In genomic region chr19:4042731-4043082, GRCh38 we compare ENCODE assay signal across 15 cellular contexts. TPM values are rescaled to one million over a fixed set of nuclear protein-coding genes. Genes with fewer than 3 reads are reported as not detected.
A peak's percentile ranks its signal among the peaks of the same experiment; 100 is the strongest.
DNase-seq lines count a peak whose midpoint lies in the region; ATAC-seq and TF ChIP-seq lines count a peak whose summit lies in the region.
"Had no signal": no experiment of that assay in that cellular context is flagged by ENCODE, and none has a peak within 500 bp of the region (broad histone marks: within the 10 kb centered on the region; RNA-seq: fewer than 3 reads in every experiment).

No MANE protein-coding gene starts in this region.

- H3K4me1 ChIP-seq in BE2C = no peaks in the 10 kb centered on the region
- H3K4me1 ChIP-seq in right cardiac atrium (ENCODE audit: control insufficient read depth, insufficient read depth, low read length) = no peaks in the 10 kb centered on the region
- H3K4me1 ChIP-seq in psoas muscle = no peaks in the 10 kb centered on the region
- H3K4me1 ChIP-seq: adrenal gland had no signal

- no peaks in the 10 kb centered on the region for H3K27me3 ChIP-seq in BE2C
- H3K27me3 ChIP-seq in right cardiac atrium (ENCODE audit: control insufficient read depth, insufficient read depth) = no peaks in the 10 kb centered on the region
- no peaks in the 10 kb centered on the region for H3K27me3 ChIP-seq in psoas muscle (ENCODE audit: insufficient read depth in 3 of 3, low read length in 2 of 3)
- H3K27me3 ChIP-seq: adrenal gland had no signal

- ATAC-seq in right cardiac atrium (peak; percentile 12 to 32), psoas muscle (peak; percentile 12 to 24 (median 16)), GM21619 (IDR thresholded peaks at IDR 0.05; ENCODE audit: unreplicated experiment) (no peak)
- ATAC-seq: naive thymus-derived CD8-positive, alpha-beta T cell had no signal

- H3K4me1 Mint-ChIP-seq in immature natural killer cell = peaks cover 9 to 17% of the 10 kb centered on the region in 2 donors

- intact Hi-C loops in right cardiac atrium (cut with DNase I) (no loop called here), psoas muscle (cut with DNase I) (no loop called here)

- H3K9me3 ChIP-seq in BE2C = no peaks in the 10 kb centered on the region
- H3K9me3 ChIP-seq in right cardiac atrium (ENCODE audit: control insufficient read depth, low read length) = no peaks in the 10 kb centered on the region
- H3K9me3 ChIP-seq in psoas muscle = no peaks in the 10 kb centered on the region
- H3K9me3 ChIP-seq: adrenal gland, thoracic aorta had no signal

- TF ChIP-seq CTCF in BE2C (IDR thresholded peaks at IDR 0.05; ENCODE audit: low read depth, low read length) (no peak), RWPE1 (conservative IDR thresholded peaks at IDR 0.05; ENCODE audit: low read depth) (no peak), psoas muscle (IDR thresholded peaks at IDR 0.05) (no peak), coronary artery (IDR thresholded peaks at IDR 0.05) (no peak)

- 71% methylated on average over 14 of the region's 14 CpGs for WGBS in right cardiac atrium
- whole genome bisulfite sequencing in psoas muscle, 3 donors = 69 to 81% (median 70%) methylated on average over 11 to 14 of the region's 14 CpGs

- H3K27ac Mint-ChIP-seq in immature natural killer cell = no peak overlapping the region

- CTCF ChIA-PET in RWPE1 (lab: Yijun Ruan, JAX) = no interaction called here

- no peaks in the 10 kb centered on the region for H3K9me3 Mint-ChIP-seq in immature natural killer cell
- H3K9me3 Mint-ChIP-seq: naive thymus-derived CD8-positive, alpha-beta T cell had no signal

- POLR2A ChIA-PET in RWPE1 (lab: Yijun Ruan, JAX; ENCODE audit: low non-redundant PET) = no interaction called here

- H3K4me3 ChIP-seq in BE2C (ENCODE audit: low read depth, low read length) = no peak overlapping the region
- no peak overlapping the region for H3K4me3 ChIP-seq in right cardiac atrium (ENCODE audit: low read length)
- H3K4me3 ChIP-seq in psoas muscle = no peak overlapping the region
- H3K4me3 ChIP-seq in coronary artery = no peak overlapping the region
- H3K4me3 ChIP-seq: adrenal gland, thoracic aorta had no signal

- H3K36me3 ChIP-seq in BE2C (peaks cover 9% of the 10 kb centered on the region), psoas muscle (ENCODE audit: insufficient read depth in 1 of 2, low read depth in 1 of 2) (peaks cover 0 to 34% of the 10 kb centered on the region in 2 donors)

- peak overlapping the region; percentile 67 for H3K27ac ChIP-seq in RWPE1
- H3K27ac ChIP-seq in right cardiac atrium (ENCODE audit: low read length) = no peak overlapping the region
- H3K27ac ChIP-seq in psoas muscle = no peak overlapping the region
- H3K27ac ChIP-seq in coronary artery = no peak overlapping the region
- H3K27ac ChIP-seq: adrenal gland, thoracic aorta had no signal

- H3K36me3 Mint-ChIP-seq in immature natural killer cell = peaks cover 0 to 5% (median 4%) of the 10 kb centered on the region in 3 donors

- peaks cover 0 to 24% (median 3%) of the 10 kb centered on the region in 3 donors for H3K27me3 Mint-ChIP-seq in immature natural killer cell (ENCODE audit: low read depth in 3 of 3)
- H3K27me3 Mint-ChIP-seq: naive thymus-derived CD8-positive, alpha-beta T cell had no signal

- DNase-seq in BE2C (peak; percentile 10), RWPE1 (ENCODE audit: low spot score) (no peak), right cardiac atrium (no peak), psoas muscle (no peak), NCI-H187 (lab: John Stamatoyannopoulos, UW) (no peak), immature natural killer cell (no peak), coronary artery (ENCODE audit: low spot score) (no peak)
- DNase-seq: activated CD4-positive, alpha-beta T cell treated with anti-CD3 and anti-CD28 coated beads for 1 hour; activated T-cell treated with anti-CD3 and anti-CD28 coated beads for 4 hours; naive thymus-derived CD8-positive, alpha-beta T cell; NCI-H226; T-helper 1 cell had no signal

- H3K4me3 Mint-ChIP-seq in immature natural killer cell = no peak overlapping the region
- H3K4me3 Mint-ChIP-seq: naive thymus-derived CD8-positive, alpha-beta T cell had no signal

RNA-seq across cellular contexts. Expression of gene ZBTB7A, which starts 24.0 kb away (rescaled TPM):
- 17.1 TPM for polyA plus RNA-seq in BE2C (2012; ENCODE audit: insufficient read depth, insufficient read length, low read depth)
- 10 to 100 TPM; 28.6 to 32.6 (median 31.6) TPM for total RNA-seq in right cardiac atrium
- polyA plus RNA-seq in right cardiac atrium = 17.5 TPM
- 10 to 100 TPM; 25.7 to 55.9 (median 45.7) TPM for total RNA-seq in psoas muscle
- 10 to 100 TPM; 18.5 to 20.3 (median 20.0) TPM for polyA plus RNA-seq in psoas muscle
- polyA plus RNA-seq in immature natural killer cell = 10 to 100 TPM; 10.2 to 62.3 (median 29.0) TPM

RNA-seq across cellular contexts. Expression of gene PIAS4, which starts 35.2 kb away (rescaled TPM):
- 105 TPM for polyA plus RNA-seq in BE2C (2012; ENCODE audit: insufficient read depth, insufficient read length, low read depth)
- total RNA-seq in right cardiac atrium = 10 to 100 TPM; 11.9 to 13.1 (median 12.5) TPM
- 9.6 TPM for polyA plus RNA-seq in right cardiac atrium
- 10 to 100 TPM; 14.6 to 27.2 (median 17.0) TPM for total RNA-seq in psoas muscle
- polyA plus RNA-seq in psoas muscle = 10 to 100 TPM; 12.7 to 21.8 (median 14.6) TPM
- 1 to 10 TPM; 6.1 to 8.5 (median 7.3) TPM for polyA plus RNA-seq in immature natural killer cell

RNA-seq across cellular contexts. Expression of gene EEF2, which starts 57.4 kb away (rescaled TPM):
- polyA plus RNA-seq in BE2C (2012; ENCODE audit: insufficient read depth, insufficient read length, low read depth) = 3,076 TPM
- total RNA-seq in right cardiac atrium = 1,000 to 10,000 TPM; 2,000 to 2,630 (median 2,240) TPM
- 1,037 TPM for polyA plus RNA-seq in right cardiac atrium
- total RNA-seq in psoas muscle = 1,000 to 10,000 TPM; 2,332 to 3,628 (median 2,726) TPM
- 1,000 to 10,000 TPM; 1,416 to 1,891 (median 1,484) TPM for polyA plus RNA-seq in psoas muscle
- polyA plus RNA-seq in immature natural killer cell = 100 to 1,000 TPM; 167 to 381 (median 325) TPM
